8 cellular contexts compared by ENCODE assay signal in the genomic region with DNA sequence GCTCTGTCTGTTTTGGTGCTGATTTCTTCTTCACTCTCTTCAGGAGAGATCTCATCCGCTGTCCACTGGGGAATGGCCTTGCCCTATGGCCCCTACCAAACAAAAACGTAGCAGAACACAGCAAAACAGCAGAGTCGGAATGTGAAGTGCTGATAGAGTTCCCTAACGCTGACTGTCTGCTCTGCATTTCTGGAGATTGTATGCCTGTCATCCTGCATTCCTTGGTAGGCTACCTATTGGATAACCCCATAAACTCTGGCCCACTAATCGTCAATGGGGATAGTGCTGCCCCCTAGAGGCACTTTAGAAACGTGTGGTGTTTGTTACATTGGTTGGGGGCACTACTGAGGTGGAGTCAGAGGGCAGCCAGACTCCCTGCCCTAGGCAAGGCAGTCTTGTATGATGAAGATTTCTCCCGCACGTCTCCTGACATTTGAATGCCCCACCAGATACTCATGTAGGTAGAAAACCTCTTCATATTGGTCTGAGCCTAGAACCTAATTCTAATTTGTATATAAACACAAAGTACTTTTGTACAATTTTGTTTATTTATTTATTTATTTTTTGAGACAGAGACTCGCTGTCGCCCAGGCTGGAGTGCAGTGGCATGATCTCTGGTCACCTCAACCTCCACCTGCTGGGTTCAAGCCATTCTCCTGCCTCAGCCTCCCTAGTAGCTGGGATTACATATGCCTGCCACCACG. TPM values are rescaled to one million over a fixed set of nuclear protein-coding genes. Genes with fewer than 3 reads are reported as not detected.
DNase-seq lines count a peak whose midpoint lies in the region; ATAC-seq, FAIRE-seq and TF ChIP-seq lines count a peak whose summit lies in the region.

No MANE protein-coding gene starts in this region.

- TF ChIP-seq CTCF in RWPE1 (conservative IDR thresholded peaks at IDR 0.05; ENCODE audit: low read depth): peak; percentile 64

- H3K27ac ChIP-seq in RWPE1: no peak overlapping the region
- H3K27ac ChIP-seq in right cardiac atrium (ENCODE audit: low read length): no peak overlapping the region

- intact Hi-C loops in right cardiac atrium (cut with DNase I): loop anchor here in 2 of 4 donors (5.0 kb wide), 2 partner anchors 50 to 160 kb away; no protein-coding TSS in a partner anchor

- H3K4me1 ChIP-seq in adipocyte (ENCODE audit: control insufficient read depth, insufficient read depth, low read length) (peaks cover 20% of the 10 kb centered on the region), right cardiac atrium (ENCODE audit: control insufficient read depth, insufficient read depth, low read length) (no peaks in the 10 kb centered on the region)

- POLR2A ChIA-PET in RWPE1 (lab: Yijun Ruan, JAX; ENCODE audit: low non-redundant PET): interaction anchor here (0.7 kb wide), 1 partner anchor 165 kb away, joined by 6 read pairs; no protein-coding TSS in a partner anchor

- no peaks in the 10 kb centered on the region for H3K36me3 ChIP-seq in adipocyte (ENCODE audit: control insufficient read depth, insufficient read depth, low read length, severe bottlenecking)

- WGBS in right cardiac atrium: 42% methylated on average over 11 of the region's 11 CpGs

- H3K27me3 ChIP-seq in adipocyte (replicated peaks; ENCODE audit: control insufficient read depth, insufficient read depth, low read length): peaks cover 3% of the 10 kb centered on the region
- H3K27me3 ChIP-seq in right cardiac atrium (ENCODE audit: control insufficient read depth, insufficient read depth): no peaks in the 10 kb centered on the region

- no peak overlapping the region for H3K9ac ChIP-seq in adipocyte (ENCODE audit: low read length)

- peak; percentile 80 for FAIRE-seq in G401.6 (lab: Jason Lieb, UNC)

- DNase-seq in M059J (ENCODE audit: low read depth) (peak; percentile 78), RWPE1 (ENCODE audit: low spot score) (peak; percentile 55), adipocyte (ENCODE audit: low read depth) (peak; percentile 82), right cardiac atrium (peak in 1 of 3 donors; percentile 68), retina (peak; percentile 73)

- H3K4me3 ChIP-seq in adipocyte (ENCODE audit: low read length) (no peak overlapping the region), right cardiac atrium (ENCODE audit: low read length) (no peak overlapping the region)

- CTCF ChIA-PET in RWPE1 (lab: Yijun Ruan, JAX): interaction anchor here (0.6 to 2.0 kb wide), 9 partner anchors 11 to 235 kb away, joined by 3 to 11 read pairs (median 4); partner anchors contain the start of gene EPHB3

- H3K9me3 ChIP-seq in adipocyte (ENCODE audit: control insufficient read depth, low read length): no peaks in the 10 kb centered on the region
- no peaks in the 10 kb centered on the region for H3K9me3 ChIP-seq in right cardiac atrium (ENCODE audit: control insufficient read depth, low read length)

- ATAC-seq in right cardiac atrium (peak; percentile 88 to 94), HG02852 (IDR thresholded peaks at IDR 0.05; ENCODE audit: unreplicated experiment) (no peak), GM19395 (IDR thresholded peaks at IDR 0.05; ENCODE audit: unreplicated experiment) (no peak)

RNA-seq across cellular contexts. Expression of gene MAGEF1, which starts 15.6 kb away (rescaled TPM):
- total RNA-seq in M059J (2014; rRNA removed; shearing (Covaris generic)): 35.4 and 61.3 TPM in 2 replicates
- total RNA-seq in right cardiac atrium: 10 to 100 TPM; 25.5 to 29.8 (median 27.3) TPM
- 30.4 TPM for polyA plus RNA-seq in right cardiac atrium

Comparison
In these comparisons a context has a peak if more than half of its experiments do, and no peak if none do; other contexts are left out.
1. ATAC-seq: peak in right cardiac atrium (2 of 2); none in HG02852 (single experiment) and GM19395 (single experiment).